In the genomic region with DNA sequence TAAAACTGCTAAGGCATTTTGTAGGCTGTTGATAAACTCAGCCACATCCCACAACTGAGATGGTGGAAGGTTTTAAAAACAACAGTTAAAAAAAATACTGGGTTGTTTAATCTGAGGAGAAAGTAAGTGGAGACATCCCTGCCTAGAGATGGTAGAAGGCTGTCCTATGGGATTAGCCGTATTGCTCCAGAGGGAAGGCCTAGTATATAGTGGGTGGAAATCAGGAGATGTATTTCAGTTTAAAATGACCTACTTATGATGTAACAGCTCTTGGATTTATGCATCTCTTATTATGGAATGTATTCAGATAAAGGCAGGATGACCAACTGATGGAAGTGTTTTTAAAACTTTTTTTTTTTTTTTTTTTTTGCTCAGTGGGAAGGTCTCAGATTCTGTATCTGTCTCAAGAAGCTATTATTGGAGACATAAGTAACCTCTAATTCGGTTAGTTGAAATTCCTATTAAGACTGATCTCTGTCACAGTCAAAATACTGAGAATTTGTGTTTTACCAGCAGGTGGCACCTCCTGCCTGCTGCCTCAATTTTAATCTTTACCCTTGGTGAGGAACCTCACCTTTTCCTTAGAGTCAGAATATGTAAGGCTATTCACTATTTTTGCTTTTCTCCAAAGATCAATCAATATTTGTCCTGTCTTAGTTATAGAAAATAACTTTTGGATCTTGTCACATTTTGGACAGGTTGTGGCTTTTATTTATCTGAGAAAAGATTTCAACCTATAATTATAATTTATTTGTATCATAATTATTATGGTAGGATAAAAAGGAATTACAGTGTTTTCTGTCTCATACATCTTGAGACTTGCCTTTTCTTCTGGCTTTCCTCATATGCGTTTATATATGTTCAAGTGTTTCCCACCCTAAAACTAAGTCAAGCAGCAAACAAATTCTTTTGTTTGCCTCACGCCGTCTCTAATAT, we compare ENCODE assay signal across 8 cellular contexts.
DNase-seq lines count a peak whose midpoint lies in the region; ATAC-seq and TF ChIP-seq lines count a peak whose summit lies in the region.

No MANE protein-coding gene starts in this region.

- TF ChIP-seq CTCF in LNCAP (IDR thresholded peaks at IDR 0.05) (peak; percentile 73), fibroblast of villous mesenchyme (IDR thresholded peaks at IDR 0.05; ENCODE audit: insufficient read depth, low read depth, low read length) (peak; percentile 60)

- DNase-seq in activated gamma-delta T cell treated with Interleukin-2 at 50 U/mL for 16 hours, result peak; percentile 3
- DNase-seq in activated gamma-delta T cell (lab: John Stamatoyannopoulos, UW), result no peak
- DNase-seq in SKM-1 treated with dmso at 0.1 percent for 144 hours (lab: John Stamatoyannopoulos, UW; ENCODE audit: unreplicated experiment), result peak; percentile 34
- DNase-seq in fibroblast of villous mesenchyme (ENCODE audit: low read depth), result peak; percentile 35
- peak; percentile 35 for DNase-seq in renal cortical epithelial cell (ENCODE audit: low read depth)
- DNase-seq in UCSD-AML1 (lab: John Stamatoyannopoulos, UW; ENCODE audit: unreplicated experiment), result no peak

- no peak for ATAC-seq in GM19455 (IDR thresholded peaks at IDR 0.05; ENCODE audit: unreplicated experiment)

- no peak overlapping the region for H3K4me3 ChIP-seq in fibroblast of villous mesenchyme (ENCODE audit: low read depth, low read length)

Comparison
In these comparisons a context has a peak if more than half of its experiments do, and no peak if none do; other contexts are left out.
1. DNase-seq: peak in activated gamma-delta T cell treated with Interleukin-2 at 50 U/mL for 16 hours (single experiment), SKM-1 treated with dmso at 0.1 percent for 144 hours (single experiment), fibroblast of villous mesenchyme (single experiment) and renal cortical epithelial cell (single experiment); none in activated gamma-delta T cell (single experiment) and UCSD-AML1 (single experiment).